20 cellular contexts compared by ENCODE assay signal in genomic region chr1:160753629-160754028, GRCh38. TPM values are rescaled to one million over a fixed set of nuclear protein-coding genes. Genes with fewer than 3 reads are reported as not detected.
A peak's percentile ranks its signal among the peaks of the same experiment; 100 is the strongest.
DNase-seq lines count a peak whose midpoint lies in the region; ATAC-seq, FAIRE-seq and TF ChIP-seq lines count a peak whose summit lies in the region.
"Had no signal": no experiment of that assay in that cellular context is flagged by ENCODE, and none has a peak within 500 bp of the region (broad histone marks: within the 10 kb centered on the region; RNA-seq: fewer than 3 reads in every experiment).

No MANE protein-coding gene starts in this region.

- TF ChIP-seq CTCF in natural killer cell (IDR thresholded peaks at IDR 0.05) (no peak), osteocyte (IDR thresholded peaks at IDR 0.05) (no peak)

- no peak overlapping the region for H3K4me3 Mint-ChIP-seq in activated CD8-positive, alpha-beta T cell treated with anti-CD3 and anti-CD28 coated beads, Interleukin-2, amount 10 ng/mL, durations not matched to agents 7 days and 5 days
- no peak overlapping the region for H3K4me3 Mint-ChIP-seq in activated naive CD8-positive, alpha-beta T cell treated with anti-CD3 and anti-CD28 coated beads, Interleukin-2, amount 50 U/mL, for 24 hours
- H3K4me3 Mint-ChIP-seq in natural killer cell (peak overlapping the region; percentile 6), osteocyte (ENCODE audit: unreplicated experiment) (no peak overlapping the region)
- H3K4me3 Mint-ChIP-seq: CD4-positive, alpha-beta memory T cell; GM23338 had no signal

- H3K27ac Mint-ChIP-seq in activated CD8-positive, alpha-beta T cell treated with anti-CD3 and anti-CD28 coated beads, Interleukin-2, amount 10 ng/mL, durations not matched to agents 7 days and 5 days, result peak overlapping the region; percentile 23
- peak overlapping the region; percentile 92 for H3K27ac Mint-ChIP-seq in activated naive CD8-positive, alpha-beta T cell treated with anti-CD3 and anti-CD28 coated beads, Interleukin-2, amount 50 U/mL, for 24 hours
- peak overlapping the region; percentile 88 to 96 for H3K27ac Mint-ChIP-seq in natural killer cell
- H3K27ac Mint-ChIP-seq in osteocyte (ENCODE audit: unreplicated experiment), result no peak overlapping the region
- H3K27ac Mint-ChIP-seq: GM23338 had no signal

- POLR2A ChIA-PET in activated CD8-positive, alpha-beta T cell treated with anti-CD3 and anti-CD28 coated beads, Interleukin-2, amount 10 ng/mL, durations not matched to agents 7 days and 5 days (lab: Charles Lee), result interaction anchor here (4.7 kb wide), 1 partner anchor 9 kb away, joined by 33 read pairs; no protein-coding TSS in a partner anchor

- peaks cover 74% of the 10 kb centered on the region for H3K36me3 Mint-ChIP-seq in activated CD8-positive, alpha-beta T cell treated with anti-CD3 and anti-CD28 coated beads, Interleukin-2, amount 10 ng/mL, durations not matched to agents 7 days and 5 days (ENCODE audit: low read depth)
- peaks cover 63% of the 10 kb centered on the region for H3K36me3 Mint-ChIP-seq in activated naive CD8-positive, alpha-beta T cell treated with anti-CD3 and anti-CD28 coated beads, Interleukin-2, amount 50 U/mL, for 24 hours (ENCODE audit: low read depth)
- H3K36me3 Mint-ChIP-seq in natural killer cell (peaks cover 36% of the 10 kb centered on the region), osteocyte (ENCODE audit: unreplicated experiment) (no peaks in the 10 kb centered on the region)
- H3K36me3 Mint-ChIP-seq: CD4-positive, alpha-beta memory T cell had no signal

- H3K4me1 Mint-ChIP-seq in activated CD8-positive, alpha-beta T cell treated with anti-CD3 and anti-CD28 coated beads, Interleukin-2, amount 10 ng/mL, durations not matched to agents 7 days and 5 days (ENCODE audit: low read depth), result peaks cover 82% of the 10 kb centered on the region
- H3K4me1 Mint-ChIP-seq in activated naive CD8-positive, alpha-beta T cell treated with anti-CD3 and anti-CD28 coated beads, Interleukin-2, amount 50 U/mL, for 24 hours, result peaks cover 88% of the 10 kb centered on the region
- H3K4me1 Mint-ChIP-seq in natural killer cell, result peaks cover 84 to 88% of the 10 kb centered on the region in 2 donors
- no peaks in the 10 kb centered on the region for H3K4me1 Mint-ChIP-seq in osteocyte (ENCODE audit: unreplicated experiment)
- H3K4me1 Mint-ChIP-seq: GM23338 had no signal

- no peaks in the 10 kb centered on the region for H3K27me3 Mint-ChIP-seq in activated CD8-positive, alpha-beta T cell treated with anti-CD3 and anti-CD28 coated beads, Interleukin-2, amount 10 ng/mL, durations not matched to agents 7 days and 5 days (ENCODE audit: low read depth)
- no peaks in the 10 kb centered on the region for H3K27me3 Mint-ChIP-seq in activated naive CD8-positive, alpha-beta T cell treated with anti-CD3 and anti-CD28 coated beads, Interleukin-2, amount 50 U/mL, for 24 hours
- no peaks in the 10 kb centered on the region for H3K27me3 Mint-ChIP-seq in natural killer cell (ENCODE audit: low read depth in 2 of 2)
- H3K27me3 Mint-ChIP-seq in osteocyte (ENCODE audit: unreplicated experiment), result no peaks in the 10 kb centered on the region

- CTCF ChIA-PET in activated CD8-positive, alpha-beta T cell treated with anti-CD3 and anti-CD28 coated beads, Interleukin-2, amount 10 ng/mL, durations not matched to agents 7 days and 5 days (lab: Charles Lee), result interaction anchor here (1.0 to 1.3 kb wide), 2 partner anchors 10 to 21 kb away, joined by 3 read pairs; no protein-coding TSS in a partner anchor

- TF ChIP-seq POLR2A in GM12892 (IDR thresholded peaks at IDR 0.05; ENCODE audit: low read depth, low read length), result peak; percentile 33

- FAIRE-seq in GM12892 (lab: Jason Lieb, UNC), result no peak
- FAIRE-seq: A549, D721Med, GM18507 had no signal

- DNase-seq in GM12892 (ENCODE audit: insufficient read length) (no peak), natural killer cell (no peak), NCI-H774 (lab: John Stamatoyannopoulos, UW) (no peak), osteocyte (ENCODE audit: extremely low spot score, unreplicated experiment) (no peak), Kasumi-1 (lab: John Stamatoyannopoulos, UW) (no peak)
- DNase-seq in activated CD8-positive, alpha-beta T cell treated with anti-CD3 and anti-CD28 coated beads, Interleukin-2, amount 10 ng/mL, durations not matched to agents 7 days and 5 days, result no peak
- no peak for DNase-seq in activated naive CD8-positive, alpha-beta T cell treated with anti-CD3 and anti-CD28 coated beads, Interleukin-2, amount 50 U/mL, for 24 hours
- DNase-seq: BE2C; CD4-positive, alpha-beta memory T cell; COR-L47; DMS153; DND-41; GDM1; H7 had no signal

- peaks cover 11% of the 10 kb centered on the region for H3K9me3 Mint-ChIP-seq in activated CD8-positive, alpha-beta T cell treated with anti-CD3 and anti-CD28 coated beads, Interleukin-2, amount 10 ng/mL, durations not matched to agents 7 days and 5 days (ENCODE audit: insufficient read depth)
- peaks cover 8% of the 10 kb centered on the region for H3K9me3 Mint-ChIP-seq in activated naive CD8-positive, alpha-beta T cell treated with anti-CD3 and anti-CD28 coated beads, Interleukin-2, amount 50 U/mL, for 24 hours
- H3K9me3 Mint-ChIP-seq in natural killer cell, result peaks cover 3 to 4% of the 10 kb centered on the region in 2 donors
- H3K9me3 Mint-ChIP-seq in osteocyte (ENCODE audit: unreplicated experiment), result no peaks in the 10 kb centered on the region
- H3K9me3 Mint-ChIP-seq: GM23338 had no signal

- no peak for ATAC-seq in activated CD8-positive, alpha-beta T cell treated with anti-CD3 and anti-CD28 coated beads, Interleukin-2, amount 10 ng/mL, durations not matched to agents 7 days and 5 days
- no peak for ATAC-seq in activated naive CD8-positive, alpha-beta T cell treated with anti-CD3 and anti-CD28 coated beads, Interleukin-2, amount 50 U/mL, for 24 hours
- no peak for ATAC-seq in natural killer cell
- ATAC-seq in GM21825 (IDR thresholded peaks at IDR 0.05; ENCODE audit: unreplicated experiment), result no peak
- ATAC-seq: A549, GM23338 had no signal

- intact Hi-C loops in natural killer cell (cut with micrococcal nuclease), result loop anchor here (10.0 kb wide), 1 partner anchor 791 kb away; the partner anchor contains the start of gene FCGR3A

RNA-seq across cellular contexts. Expression of gene SLAMF7, which starts 14.6 kb away (rescaled TPM):
- 149 TPM for polyA plus RNA-seq in GM12892 (2012; ENCODE audit: missing spikeins)
- total RNA-seq in activated CD8-positive, alpha-beta T cell treated with anti-CD3 and anti-CD28 coated beads, Interleukin-2, amount 10 ng/mL, durations not matched to agents 7 days and 5 days, result 100 to 1,000 TPM in 1 of 2 experiments, 10 to 100 TPM in 1; 88.5 to 102 TPM
- 100 to 1,000 TPM; 191 to 301 (median 227) TPM for total RNA-seq in natural killer cell
- not detected in 2 replicates for total RNA-seq in osteocyte
- total RNA-seq: GM23338 had no signal
- polyA plus RNA-seq: AG04450 had no signal

RNA-seq across cellular contexts. Expression of gene CD48, which starts 42.0 kb away (rescaled TPM):
- polyA plus RNA-seq in GM12892 (2012; ENCODE audit: missing spikeins), result 745 TPM
- total RNA-seq in activated CD8-positive, alpha-beta T cell treated with anti-CD3 and anti-CD28 coated beads, Interleukin-2, amount 10 ng/mL, durations not matched to agents 7 days and 5 days, result 100 to 1,000 TPM; 325 to 327 TPM
- 100 to 1,000 TPM; 213 to 249 (median 223) TPM for total RNA-seq in natural killer cell
- total RNA-seq in osteocyte, result not detected in 2 replicates
- polyA plus RNA-seq: A549, AG04450 had no signal

RNA-seq across cellular contexts. Expression of gene LY9, which starts 42.3 kb away (rescaled TPM):
- 7.6 TPM for polyA plus RNA-seq in GM12892 (2012; ENCODE audit: missing spikeins)
- total RNA-seq in activated CD8-positive, alpha-beta T cell treated with anti-CD3 and anti-CD28 coated beads, Interleukin-2, amount 10 ng/mL, durations not matched to agents 7 days and 5 days, result 10 to 100 TPM; 24.7 to 24.9 TPM
- 10 to 100 TPM; 30.3 to 47.1 (median 34.4) TPM for total RNA-seq in natural killer cell
- total RNA-seq in osteocyte, result not detected in 2 replicates
- total RNA-seq: GM23338 had no signal
- polyA plus RNA-seq: AG04450, GM23338 had no signal

Comparison
In these comparisons a context has a peak if more than half of its experiments do, and no peak if none do; other contexts are left out.
1. RNA of gene SLAMF7, which starts 14.6 kb away (total RNA-seq): 191 to 301 TPM in natural killer cell and 88.5 to 102 TPM in activated CD8-positive, alpha-beta T cell treated with anti-CD3 and anti-CD28 coated beads, Interleukin-2, amount 10 ng/mL, durations not matched to agents 7 days and 5 days; not detected in osteocyte; every median in the first group is over 10 times any median in the second.
2. RNA of gene CD48, which starts 42.0 kb away (total RNA-seq): 325 to 327 TPM in activated CD8-positive, alpha-beta T cell treated with anti-CD3 and anti-CD28 coated beads, Interleukin-2, amount 10 ng/mL, durations not matched to agents 7 days and 5 days and 213 to 249 TPM in natural killer cell; not detected in osteocyte; every median in the first group is over 100 times any median in the second.
3. RNA of gene LY9, which starts 42.3 kb away (total RNA-seq): 30.3 to 47.1 TPM in natural killer cell and 24.7 to 24.9 TPM in activated CD8-positive, alpha-beta T cell treated with anti-CD3 and anti-CD28 coated beads, Interleukin-2, amount 10 ng/mL, durations not matched to agents 7 days and 5 days; not detected in osteocyte; every median in the first group is over 10 times any median in the second.